In genomic region chr16:69423189-69423588, GRCh38 we compare ENCODE assay signal across 13 cellular contexts. TPM values are rescaled to one million over a fixed set of nuclear protein-coding genes. Genes with fewer than 3 reads are reported as not detected.
DNase-seq lines count a peak whose midpoint lies in the region; ATAC-seq, FAIRE-seq and TF ChIP-seq lines count a peak whose summit lies in the region.
"Had no signal": no experiment of that assay in that cellular context is flagged by ENCODE, and none has a peak within 500 bp of the region (broad histone marks: within the 10 kb centered on the region; RNA-seq: fewer than 3 reads in every experiment).

No MANE protein-coding gene starts in this region.

- dilution Hi-C loops in mammary epithelial cell (cut with HindIII; ENCODE audit: low sequenced_read_pairs) = no loop called here

- no peaks in the 10 kb centered on the region for H3K27me3 ChIP-seq in Loucy (ENCODE audit: insufficient read depth, low read length, poor library complexity, severe bottlenecking)
- no peaks in the 10 kb centered on the region for H3K27me3 ChIP-seq in mammary epithelial cell (ENCODE audit: insufficient read depth, low read length)
- H3K27me3 ChIP-seq in psoas muscle (ENCODE audit: insufficient read depth in 3 of 3, low read length in 2 of 3) = no peaks in the 10 kb centered on the region
- no peaks in the 10 kb centered on the region for H3K27me3 ChIP-seq in upper lobe of right lung
- H3K27me3 ChIP-seq: brain microvascular endothelial cell had no signal

- H3K4me1 ChIP-seq in Loucy (ENCODE audit: insufficient read depth, low read length, poor library complexity, severe bottlenecking) = peaks cover 27% of the 10 kb centered on the region
- no peaks in the 10 kb centered on the region for H3K4me1 ChIP-seq in mammary epithelial cell (ENCODE audit: insufficient read depth, low read length)
- peaks cover 10% of the 10 kb centered on the region for H3K4me1 ChIP-seq in psoas muscle
- H3K4me1 ChIP-seq in upper lobe of right lung = peaks cover 13% of the 10 kb centered on the region

- H3K9me3 ChIP-seq in Loucy (ENCODE audit: insufficient read depth, low read depth, low read length) (no peaks in the 10 kb centered on the region), mammary epithelial cell (replicated peaks; ENCODE audit: insufficient read depth, low read length) (no peaks in the 10 kb centered on the region), psoas muscle (no peaks in the 10 kb centered on the region), upper lobe of right lung (no peaks in the 10 kb centered on the region)

- H4K20me1 ChIP-seq in Loucy (ENCODE audit: insufficient read depth, low read length, poor library complexity, severe bottlenecking) (peaks cover 13% of the 10 kb centered on the region), mammary epithelial cell (ENCODE audit: insufficient read depth, low read length) (no peaks in the 10 kb centered on the region)

- no peaks in the 10 kb centered on the region for H3K27me3 Mint-ChIP-seq in activated T-cell treated with anti-CD3 and anti-CD28 coated beads, Interleukin-2, amount 50 U/mL, for 72 hours (ENCODE audit: low read depth)

- no peaks in the 10 kb centered on the region for H3F3A ChIP-seq in Loucy (ENCODE audit: low read depth)

- WGBS in mammary epithelial cell (ENCODE audit: low coverage, missing lambda C conversion rate) = 85% methylated on average over 11 of the region's 11 CpGs
- WGBS in psoas muscle, 3 donors = 80 to 82% (median 81%) methylated on average over 11 of the region's 11 CpGs

- no peak for DNase-seq in activated T-cell treated with anti-CD3 and anti-CD28 coated beads, Interleukin-2, amount 50 U/mL, for 72 hours
- DNase-seq in activated T-cell treated with anti-CD3 and anti-CD28 coated beads, Interleukin-2, amount 50 U/mL, for 48 hours = no peak
- no peak for DNase-seq in mammary epithelial cell
- no peak for DNase-seq in psoas muscle
- no peak for DNase-seq in upper lobe of right lung
- DNase-seq in RCC 7860 (ENCODE audit: low spot score) = no peak
- DNase-seq in stimulated activated CD4-positive, alpha-beta T cell treated with anti-CD3 and anti-CD28 coated beads, Interleukin-12 subunit alpha, Interleukin-12 subunit beta, amount 100 ng/mL, for 4 hours = no peak
- DNase-seq: activated CD4-positive, alpha-beta T cell treated with anti-CD3 and anti-CD28 coated beads, Interleukin-2, amount 50 U/mL, for 48 hours; brain microvascular endothelial cell; hippocampal formation; NCI-H1092 treated with DMSO at 0.1 percent for 48 hours; NCI-H526 had no signal

- H2AFZ ChIP-seq in Loucy (ENCODE audit: low read length) = no peak overlapping the region
- H2AFZ ChIP-seq in mammary epithelial cell (ENCODE audit: low read depth, low read length) = peak overlapping the region; percentile 9

- intact Hi-C loops in mammary epithelial cell (cut with micrococcal nuclease) (no loop called here), psoas muscle (cut with DNase I) (no loop called here), upper lobe of right lung (cut with DNase I) (no loop called here)

- peak overlapping the region; percentile 92 for H3K4me3 ChIP-seq in Loucy (ENCODE audit: low read length, poor library complexity, severe bottlenecking)
- no peak overlapping the region for H3K4me3 ChIP-seq in mammary epithelial cell (replicated peaks in 1 of 3; ENCODE audit: insufficient read depth in 1 of 3, low read depth in 2 of 3, low read length in 3 of 3)
- peak overlapping the region; percentile 87 for H3K4me3 ChIP-seq in psoas muscle
- H3K4me3 ChIP-seq in upper lobe of right lung = no peak overlapping the region

- no peak overlapping the region for H3K9ac ChIP-seq in Loucy (ENCODE audit: low read depth, low read length, poor library complexity, severe bottlenecking)
- no peak overlapping the region for H3K9ac ChIP-seq in mammary epithelial cell (ENCODE audit: insufficient read depth, low read length)

- H3K79me2 ChIP-seq in Loucy (ENCODE audit: insufficient read depth, low read length) (peaks cover 36% of the 10 kb centered on the region), mammary epithelial cell (ENCODE audit: insufficient read depth, low read length) (peaks cover 37% of the 10 kb centered on the region)

- H3K27ac Mint-ChIP-seq in activated T-cell treated with anti-CD3 and anti-CD28 coated beads, Interleukin-2, amount 50 U/mL, for 72 hours = no peak overlapping the region

- no peaks in the 10 kb centered on the region for H3K9me2 ChIP-seq in Loucy (replicated peaks; ENCODE audit: low read depth, low read length)

- H3K36me3 ChIP-seq in Loucy (ENCODE audit: insufficient read depth, low read length) (0 out of 2 replicates have a peak, but pooled peaks cover 4% of the 10 kb centered on the region), mammary epithelial cell (ENCODE audit: insufficient read depth, low read length) (peaks cover 3% of the 10 kb centered on the region), psoas muscle (ENCODE audit: insufficient read depth in 1 of 2, low read depth in 1 of 2) (peaks cover 0 to 4% of the 10 kb centered on the region in 2 donors), upper lobe of right lung (peaks cover 9% of the 10 kb centered on the region)
- H3K36me3 ChIP-seq: brain microvascular endothelial cell had no signal

- peaks cover 45% of the 10 kb centered on the region for H3K4me1 Mint-ChIP-seq in activated T-cell treated with anti-CD3 and anti-CD28 coated beads, Interleukin-2, amount 50 U/mL, for 72 hours (ENCODE audit: low read depth)

- peaks cover 5 to 19% of the 10 kb centered on the region in 2 donors for H3K36me3 Mint-ChIP-seq in activated T-cell treated with anti-CD3 and anti-CD28 coated beads, Interleukin-2, amount 50 U/mL, for 72 hours (ENCODE audit: insufficient read depth in 2 of 2)

- FAIRE-seq in RCC 7860 (lab: Jason Lieb, UNC) = no peak

- in situ Hi-C loops in mammary epithelial cell (cut with MboI; ENCODE audit: low sequenced_read_pairs in 2 of 2) = no loop called here

- TF ChIP-seq CTCF in Loucy (conservative IDR thresholded peaks at IDR 0.05; ENCODE audit: low read length) (no peak), mammary epithelial cell (conservative IDR thresholded peaks at IDR 0.05 in 1 of 2, IDR thresholded peaks at IDR 0.05 in 1 of 2; ENCODE audit: extremely low read depth in 1 of 2, insufficient read depth in 1 of 2, low read depth in 1 of 2, low read length in 2 of 2) (no peak), psoas muscle (IDR thresholded peaks at IDR 0.05) (no peak), upper lobe of right lung (IDR thresholded peaks at IDR 0.05) (no peak)

- CTCF ChIA-PET in mammary epithelial cell (lab: Charles Lee; ENCODE audit: low non-redundant PET) = no interaction called here

- no peak overlapping the region for H3K27ac ChIP-seq in mammary epithelial cell (ENCODE audit: insufficient read depth, low read depth, low read length)
- H3K27ac ChIP-seq in psoas muscle = no peak overlapping the region
- no peak overlapping the region for H3K27ac ChIP-seq in upper lobe of right lung
- H3K27ac ChIP-seq: brain microvascular endothelial cell had no signal

- H3K4me2 ChIP-seq in Loucy (ENCODE audit: low read depth, low read length, poor library complexity, severe bottlenecking) = peak overlapping the region; percentile 78
- no peak overlapping the region for H3K4me2 ChIP-seq in mammary epithelial cell (ENCODE audit: insufficient read depth, low read depth, low read length)

- peak overlapping the region; percentile 52 for H3K4me3 Mint-ChIP-seq in activated T-cell treated with anti-CD3 and anti-CD28 coated beads, Interleukin-2, amount 50 U/mL, for 72 hours

- no TSS peak for BruUV-seq in mammary epithelial cell (replicated peaks; lab: Mats Ljungman, UMichigan)

- no peak for ATAC-seq in activated T-cell treated with anti-CD3 and anti-CD28 coated beads, Interleukin-2, amount 50 U/mL, for 72 hours (replicated peaks in 1 of 2)
- ATAC-seq in psoas muscle (no peak), upper lobe of right lung (no peak)

- no peaks in the 10 kb centered on the region for H3K9me3 Mint-ChIP-seq in activated T-cell treated with anti-CD3 and anti-CD28 coated beads, Interleukin-2, amount 50 U/mL, for 72 hours

RNA-seq across cellular contexts. Expression of gene CYB5B, which starts 1.2 kb away (rescaled TPM):
- 100 to 1,000 TPM; 176 to 197 TPM for total RNA-seq in activated T-cell treated with anti-CD3 and anti-CD28 coated beads, Interleukin-2, amount 50 U/mL, for 72 hours
- total RNA-seq in mammary epithelial cell (100 to 1,000 TPM in 1 of 2 donors, 10 to 100 TPM in 1; 96.5 to 174 TPM), psoas muscle (10 to 100 TPM; 50.1 to 68.4 (median 55.0) TPM), upper lobe of right lung (88.4 TPM)
- polyA plus RNA-seq in mammary epithelial cell (222 TPM), psoas muscle (10 to 100 TPM; 42.1 to 92.8 (median 54.5) TPM)
- polyA minus RNA-seq in mammary epithelial cell = 340 TPM

RNA-seq across cellular contexts. Expression of gene TERF2, which starts 37.4 kb away (rescaled TPM):
- 10 to 100 TPM; 52.0 to 68.0 TPM for total RNA-seq in activated T-cell treated with anti-CD3 and anti-CD28 coated beads, Interleukin-2, amount 50 U/mL, for 72 hours
- total RNA-seq in mammary epithelial cell (10 to 100 TPM; 13.2 to 32.8 TPM), psoas muscle (10 to 100 TPM; 39.3 to 45.1 (median 40.4) TPM), upper lobe of right lung (33.0 TPM)
- polyA plus RNA-seq in mammary epithelial cell (14.5 TPM), psoas muscle (10 to 100 TPM; 17.7 to 36.8 (median 26.6) TPM)
- polyA minus RNA-seq in mammary epithelial cell = 67.6 TPM

Comparison
In these comparisons a context has a peak if more than half of its experiments do, and no peak if none do; other contexts are left out.
1. H3K4me3 ChIP-seq: peak in Loucy (single experiment) and psoas muscle (single experiment); none in mammary epithelial cell (0 of 3) and upper lobe of right lung (single experiment).